11 cellular contexts compared by ENCODE assay signal in genomic region chr1:160781129-160781808, GRCh38. TPM values are rescaled to one million over a fixed set of nuclear protein-coding genes. Genes with fewer than 3 reads are reported as not detected.
DNase-seq lines count a peak whose midpoint lies in the region; ATAC-seq, FAIRE-seq and TF ChIP-seq lines count a peak whose summit lies in the region.
"Had no signal": no experiment of that assay in that cellular context is flagged by ENCODE, and none has a peak within 500 bp of the region (broad histone marks: within the 10 kb centered on the region; RNA-seq: fewer than 3 reads in every experiment).

No MANE protein-coding gene starts in this region.

- 69 to 76% (median 75%) methylated on average over 8 of the region's 8 CpGs for WGBS in ovary, 3 donors

- TF ChIP-seq CTCF in bronchial epithelial cell (IDR thresholded peaks at IDR 0.05; ENCODE audit: insufficient read depth, low read length, severe bottlenecking) (no peak), ovary (IDR thresholded peaks at IDR 0.05) (no peak)

- H3K27me3 ChIP-seq in bronchial epithelial cell (ENCODE audit: control insufficient read depth, insufficient read depth, low read length), result no peaks in the 10 kb centered on the region
- H3K27me3 ChIP-seq in muscle layer of duodenum (ENCODE audit: low read depth, low read length), result no peaks in the 10 kb centered on the region
- no peaks in the 10 kb centered on the region for H3K27me3 ChIP-seq in ovary

- intact Hi-C loops in ovary (cut with DNase I), result no loop called here

- ATAC-seq in HG02870 (IDR thresholded peaks at IDR 0.05; ENCODE audit: unreplicated experiment), result no peak

- H3K4me3 ChIP-seq in bronchial epithelial cell (ENCODE audit: low read depth, low read length) (no peak overlapping the region), muscle layer of duodenum (ENCODE audit: low read depth in 1 of 2, low read length in 2 of 2) (no peak overlapping the region), ovary (no peak overlapping the region)

- peaks cover 0 to 8% of the 10 kb centered on the region in 2 donors for H3K4me1 ChIP-seq in muscle layer of duodenum (ENCODE audit: control insufficient read depth in 1 of 2, insufficient read depth in 2 of 2, low read length in 2 of 2)
- H3K4me1 ChIP-seq in ovary (ENCODE audit: insufficient read depth), result no peaks in the 10 kb centered on the region

- DNase-seq in CD1c-positive myeloid dendritic cell (ENCODE audit: extremely low spot score) (peak; percentile 29), LoVo (ENCODE audit: low spot score) (peak; percentile 60), bronchial epithelial cell (ENCODE audit: low read depth) (peak; percentile 84), DMS 273 treated with DMSO at 0.1 percent for 48 hours (lab: John Stamatoyannopoulos, UW) (no peak), ovary (no peak), HEK293T (ENCODE audit: extremely low spot score) (no peak)
- DNase-seq: kidney had no signal

- H3K9me3 ChIP-seq in muscle layer of duodenum (ENCODE audit: control insufficient read depth in 1 of 2, low read length in 2 of 2) (no peaks in the 10 kb centered on the region), ovary (no peaks in the 10 kb centered on the region)

- TF ChIP-seq EP300 in ovary (IDR thresholded peaks at IDR 0.05), result no peak

- TF ChIP-seq POLR2A in ovary (IDR thresholded peaks at IDR 0.05), result no peak

- CTCF ChIA-PET in HEK293T (lab: Yijun Ruan, JAX), result interaction anchor here (0.7 to 1.5 kb wide), 3 partner anchors 43 to 54 kb away, joined by 3 to 5 read pairs (median 3); no protein-coding TSS in a partner anchor

- POLR2A ChIA-PET in HEK293T (lab: Yijun Ruan, JAX), result no interaction called here

- no peak for FAIRE-seq in bronchial epithelial cell (lab: Jason Lieb, UNC)
- FAIRE-seq: kidney had no signal

- H3K36me3 ChIP-seq in bronchial epithelial cell (ENCODE audit: control insufficient read depth, insufficient read depth, low read length) (no peaks in the 10 kb centered on the region), muscle layer of duodenum (ENCODE audit: control insufficient read depth in 1 of 2, insufficient read depth in 2 of 2, low read length in 2 of 2) (no peaks in the 10 kb centered on the region), ovary (no peaks in the 10 kb centered on the region)

- peak overlapping the region; percentile 83 for H3K27ac ChIP-seq in muscle layer of duodenum (ENCODE audit: low read length)
- H3K27ac ChIP-seq in ovary, result no peak overlapping the region

TF ChIP-seq in HEK293T, 16 proteins besides CTCF, POLR2A, EP300 and RAD21:
- TF ChIP-seq CTBP1 (IDR thresholded peaks at IDR 0.05; ENCODE audit: borderline replicate concordance) (no peak), HDGF (IDR thresholded peaks at IDR 0.05; ENCODE audit: borderline replicate concordance) (no peak), L3MBTL2 (conservative IDR thresholded peaks at IDR 0.05) (no peak), BHLHE40 (IDR thresholded peaks at IDR 0.05; ENCODE audit: borderline replicate concordance) (no peak), ZNF384 (IDR thresholded peaks at IDR 0.05) (no peak), FOXM1 (IDR thresholded peaks at IDR 0.05; ENCODE audit: borderline replicate concordance) (no peak), FOXK2 (IDR thresholded peaks at IDR 0.05) (no peak), FOXA1 (IDR thresholded peaks at IDR 0.05) (no peak), NFRKB (IDR thresholded peaks at IDR 0.05) (no peak), SUZ12 (IDR thresholded peaks at IDR 0.05) (no peak)

RNA-seq across cellular contexts. Expression of gene LY9, which starts 14.7 kb away (rescaled TPM):
- under 0.01 TPM in 1 of 2 replicates, not detected in the other for total RNA-seq in bronchial epithelial cell
- under 1 TPM in 5 of 7 donors, not detected in 2; 0.15 to 0.90 (median 0.45) TPM for total RNA-seq in ovary
- 1 to 10 TPM in 1 of 2 donors, under 1 TPM in 1; 0.24 to 2.9 TPM for polyA plus RNA-seq in ovary
- total RNA-seq: fibroblast of lung, NCI-H460 had no signal
- polyA plus RNA-seq: fibroblast of lung had no signal

RNA-seq across cellular contexts. Expression of gene SLAMF7, which starts 42.2 kb away (rescaled TPM):
- total RNA-seq in bronchial epithelial cell, result 0.79 and 3.3 TPM in 2 replicates
- 1 to 10 TPM in 2 of 7 donors, under 1 TPM in 4, not detected in 1; 0.32 to 3.7 (median 0.84) TPM for total RNA-seq in ovary
- polyA plus RNA-seq in ovary, result 1 to 10 TPM in 1 of 2 donors, under 1 TPM in 1; 0.36 to 7.3 TPM
- total RNA-seq: fibroblast of lung, NCI-H460 had no signal
- polyA plus RNA-seq: fibroblast of lung had no signal

Comparison
In these comparisons a context has a peak if more than half of its experiments do, and no peak if none do; other contexts are left out.
1. DNase-seq: peak in CD1c-positive myeloid dendritic cell (single experiment), LoVo (single experiment) and bronchial epithelial cell (single experiment); none in DMS 273 treated with DMSO at 0.1 percent for 48 hours (single experiment), ovary (0 of 5) and HEK293T (single experiment).